8 cellular contexts compared by ENCODE assay signal in genomic region chr2:217789003-217789735, GRCh38.
DNase-seq lines count a peak whose midpoint lies in the region; ATAC-seq and TF ChIP-seq lines count a peak whose summit lies in the region.

No MANE protein-coding gene starts in this region.

- POLR2A ChIA-PET in RWPE1 (lab: Yijun Ruan, JAX; ENCODE audit: low non-redundant PET) = no interaction called here

- H3K27ac ChIP-seq in RWPE1 = no peak overlapping the region
- no peak overlapping the region for H3K27ac ChIP-seq in foreskin keratinocyte
- no peak overlapping the region for H3K27ac ChIP-seq in neuronal stem cell (replicated peaks; ENCODE audit: low read length)
- peak overlapping the region; percentile 53 for H3K27ac ChIP-seq in stomach smooth muscle (ENCODE audit: low read length)

- TF ChIP-seq CTCF in GM12872 (IDR thresholded peaks at IDR 0.05; ENCODE audit: insufficient read depth, low read depth, low read length) = peak; percentile 99
- peak; percentile 97 for TF ChIP-seq CTCF in RWPE1 (conservative IDR thresholded peaks at IDR 0.05; ENCODE audit: low read depth)
- peak; percentile 95 for TF ChIP-seq CTCF in foreskin keratinocyte (conservative IDR thresholded peaks at IDR 0.05)

- no peak overlapping the region for H3K4me3 ChIP-seq in neuronal stem cell (ENCODE audit: low read length in 2 of 2)
- no peak overlapping the region for H3K4me3 ChIP-seq in stomach smooth muscle (ENCODE audit: low read length in 2 of 2)

- no peak overlapping the region for H2BK5ac ChIP-seq in neuronal stem cell (ENCODE audit: low read length)

- peak overlapping the region; percentile 96 for H2AK5ac ChIP-seq in neuronal stem cell (ENCODE audit: low read depth, low read length)

- CTCF ChIA-PET in RWPE1 (lab: Yijun Ruan, JAX) = interaction anchor here (0.6 to 3.9 kb wide), 33 partner anchors 8 to 1133 kb away, joined by 3 to 27 read pairs (median 4); partner anchors contain the start of gene RUFY4

- H3K27me3 ChIP-seq in foreskin keratinocyte (peaks cover 2% of the 10 kb centered on the region), neuronal stem cell (ENCODE audit: control insufficient read depth in 3 of 3, insufficient read depth in 3 of 3, low read depth in 1 of 3, low read length in 3 of 3) (peaks cover 0 to 4% (median 2%) of the 10 kb centered on the region in 3 experiments), stomach smooth muscle (ENCODE audit: control insufficient read depth in 1 of 2, insufficient read depth in 2 of 2, low read length in 2 of 2) (no peaks in the 10 kb centered on the region)

- peaks cover 0 to 2% of the 10 kb centered on the region in 2 donors for H3K9me3 ChIP-seq in neuronal stem cell (replicated peaks in 1 of 2; ENCODE audit: control insufficient read depth in 2 of 2, insufficient read depth in 1 of 2, low read depth in 1 of 2, low read length in 2 of 2)
- H3K9me3 ChIP-seq in stomach smooth muscle (ENCODE audit: control insufficient read depth in 2 of 2, low read length in 2 of 2) = no peaks in the 10 kb centered on the region

- H4K8ac ChIP-seq in neuronal stem cell (ENCODE audit: low read depth, low read length) = no peak overlapping the region

- peak; percentile 23 for ATAC-seq in foreskin keratinocyte

- no peak overlapping the region for H2BK120ac ChIP-seq in neuronal stem cell (ENCODE audit: low read depth, low read length)

- no peak overlapping the region for H3K18ac ChIP-seq in neuronal stem cell (ENCODE audit: low read length)

- no peak overlapping the region for H2AFZ ChIP-seq in neuronal stem cell (ENCODE audit: low read length)

- H3K4ac ChIP-seq in neuronal stem cell (ENCODE audit: low read length) = no peak overlapping the region

- no peaks in the 10 kb centered on the region for H3K79me1 ChIP-seq in neuronal stem cell (ENCODE audit: low read depth, low read length)

- H4K91ac ChIP-seq in neuronal stem cell (ENCODE audit: low read depth, low read length, poor library complexity) = no peak overlapping the region

- H3K4me1 ChIP-seq in foreskin keratinocyte (no peaks in the 10 kb centered on the region), neuronal stem cell (ENCODE audit: control insufficient read depth in 2 of 2, insufficient read depth in 1 of 2, low read depth in 1 of 2, low read length in 2 of 2) (no peaks in the 10 kb centered on the region), stomach smooth muscle (ENCODE audit: control insufficient read depth, insufficient read depth, low read length) (peaks cover 32% of the 10 kb centered on the region)

- H2BK12ac ChIP-seq in neuronal stem cell (ENCODE audit: low read length) = no peak overlapping the region

- DNase-seq in RWPE1 (ENCODE audit: low spot score) = peak; percentile 61
- peak; percentile 90 for DNase-seq in activated effector memory CD4-positive, alpha-beta T cell treated with anti-CD3 and anti-CD28 coated beads, Interleukin-2, amount 50 U/mL, for 16 hours
- DNase-seq in foreskin keratinocyte = no peak
- DNase-seq in neuronal stem cell (ENCODE audit: low spot score) = peak; percentile 81
- DNase-seq in T1000 (lab: John Stamatoyannopoulos, UW) = no peak

- no peak overlapping the region for H3K23ac ChIP-seq in neuronal stem cell (ENCODE audit: low read depth, low read length, poor library complexity)

- no CpG with 5 or more reads among the region's 15 CpGs for WGBS in neuronal stem cell (ENCODE audit: extremely low coverage in 2 of 2, insufficient read length in 2 of 2, insufficient replicate concordance in 1 of 2), 2 donors

- peak; percentile 98 for TF ChIP-seq RAD21 in Ishikawa (IDR thresholded peaks at IDR 0.05; ENCODE audit: low read depth)

- no peak overlapping the region for H3K9ac ChIP-seq in neuronal stem cell (ENCODE audit: low read depth, low read length, poor library complexity)
- peak overlapping the region in 1 of 2 donors; percentile 7 for H3K9ac ChIP-seq in stomach smooth muscle (ENCODE audit: low read length in 2 of 2)

- H3K36me3 ChIP-seq in neuronal stem cell (replicated peaks in 1 of 2; ENCODE audit: control insufficient read depth in 2 of 2, insufficient read depth in 2 of 2, low read length in 2 of 2) = no peaks in the 10 kb centered on the region
- H3K36me3 ChIP-seq in stomach smooth muscle (ENCODE audit: control insufficient read depth in 2 of 2, insufficient read depth in 2 of 2, low read length in 2 of 2) = peaks cover 13 to 20% of the 10 kb centered on the region in 2 donors

- H2BK15ac ChIP-seq in neuronal stem cell (ENCODE audit: low read length) = peak overlapping the region; percentile 45

- H3K14ac ChIP-seq in neuronal stem cell (ENCODE audit: low read length) = no peak overlapping the region

- H3K4me2 ChIP-seq in neuronal stem cell (ENCODE audit: insufficient read depth, low read length, poor library complexity, severe bottlenecking) = no peak overlapping the region

- TF ChIP-seq EP300 in Ishikawa (IDR thresholded peaks at IDR 0.05; ENCODE audit: borderline replicate concordance) = no peak

TF ChIP-seq in Ishikawa, 13 proteins besides CTCF, POLR2A, EP300 and RAD21:
- TF ChIP-seq EGR1 (IDR thresholded peaks at IDR 0.05) (no peak), ZBTB7A (IDR thresholded peaks at IDR 0.05; ENCODE audit: low read depth) (no peak), CEBPB (IDR thresholded peaks at IDR 0.05) (no peak), YY1 (IDR thresholded peaks at IDR 0.05; ENCODE audit: low read depth) (no peak)

Comparison
In these comparisons a context has a peak if more than half of its experiments do, and no peak if none do; other contexts are left out.
1. DNase-seq: peak in RWPE1 (single experiment), activated effector memory CD4-positive, alpha-beta T cell treated with anti-CD3 and anti-CD28 coated beads, Interleukin-2, amount 50 U/mL, for 16 hours (single experiment) and neuronal stem cell (single experiment); none in foreskin keratinocyte (0 of 2) and T1000 (single experiment).
2. Peak in every context shown above with its lines, with median percentiles within 50 percentile points of each other: CTCF ChIP-seq.